In genomic region chr12:26271889-26272492, GRCh38 we compare ENCODE assay signal across 9 cellular contexts.
DNase-seq lines count a peak whose midpoint lies in the region; ATAC-seq and TF ChIP-seq lines count a peak whose summit lies in the region.
"Had no signal": no experiment of that assay in that cellular context is flagged by ENCODE, and none has a peak within 500 bp of the region (broad histone marks: within the 10 kb centered on the region; RNA-seq: fewer than 3 reads in every experiment).

No MANE protein-coding gene starts in this region.

- TF ChIP-seq EP300 in upper lobe of left lung (IDR thresholded peaks at IDR 0.05), result no peak

- no peak for TF ChIP-seq POLR2A in breast epithelium (IDR thresholded peaks at IDR 0.05)
- TF ChIP-seq POLR2A in upper lobe of left lung (IDR thresholded peaks at IDR 0.05), result no peak
- no peak for TF ChIP-seq POLR2A in GM18505 (IDR thresholded peaks at IDR 0.05; ENCODE audit: borderline replicate concordance, extremely low read depth, insufficient read depth, insufficient read length)

- POLR2A ChIA-PET in activated CD4-positive, alpha-beta T cell treated with anti-CD3 and anti-CD28 coated beads for 36 hours (lab: Charles Lee), result no interaction called here

- H3K27me3 ChIP-seq in breast epithelium, result no peaks in the 10 kb centered on the region
- H3K27me3 ChIP-seq in lung (ENCODE audit: control insufficient read depth, insufficient read depth), result no peaks in the 10 kb centered on the region
- H3K27me3 ChIP-seq in upper lobe of left lung, result no peaks in the 10 kb centered on the region
- no peaks in the 10 kb centered on the region; the same call in 1 of the 2 replicates for H3K27me3 ChIP-seq in H7 (ENCODE audit: control insufficient read depth, insufficient read depth, low read length)
- no peaks in the 10 kb centered on the region for H3K27me3 ChIP-seq in effector memory CD4-positive, alpha-beta T cell (replicated peaks; ENCODE audit: control insufficient read depth, insufficient read depth, low read length, poor library complexity, severe bottlenecking)

- peaks cover 26% of the 10 kb centered on the region for H3K4me1 Mint-ChIP-seq in activated CD4-positive, alpha-beta T cell treated with anti-CD3 and anti-CD28 coated beads for 36 hours

- peak; percentile 54 for DNase-seq in activated CD4-positive, alpha-beta T cell treated with anti-CD3 and anti-CD28 coated beads for 36 hours
- DNase-seq in activated CD4-positive, alpha-beta T cell treated with anti-CD3 and anti-CD28 coated beads for 4 hours, result no peak
- DNase-seq in breast epithelium (ENCODE audit: low spot score in 2 of 2) (peak; percentile 76 to 77), lung (ENCODE audit: low spot score) (peak; percentile 42), upper lobe of left lung (peak; percentile 50 to 92), H7 (no peak)
- DNase-seq in effector memory CD4-positive, alpha-beta T cell, result no peak
- DNase-seq: AML-193 had no signal

- H3K9me3 ChIP-seq in breast epithelium (no peaks in the 10 kb centered on the region), lung (ENCODE audit: control insufficient read depth in 2 of 2, insufficient read depth in 1 of 2, low read length in 1 of 2) (no peaks in the 10 kb centered on the region), upper lobe of left lung (no peaks in the 10 kb centered on the region)
- H3K9me3 ChIP-seq in effector memory CD4-positive, alpha-beta T cell (ENCODE audit: control insufficient read depth, low read length), result no peaks in the 10 kb centered on the region

- no peak for ATAC-seq in activated CD4-positive, alpha-beta T cell treated with anti-CD3 and anti-CD28 coated beads for 36 hours
- no peak for ATAC-seq in lung (ENCODE audit: insufficient read depth, low FRiP score)
- peak in 1 of 2 donors; percentile 18 for ATAC-seq in upper lobe of left lung (ENCODE audit: low FRiP score in 2 of 2)
- no peak for ATAC-seq in GM18505 (IDR thresholded peaks at IDR 0.05; ENCODE audit: unreplicated experiment)

- TF ChIP-seq CTCF in breast epithelium (IDR thresholded peaks at IDR 0.05) (no peak), lung (IDR thresholded peaks at IDR 0.05; ENCODE audit: control extremely low read depth, extremely low read depth) (no peak), upper lobe of left lung (IDR thresholded peaks at IDR 0.05) (no peak)

- intact Hi-C loops in activated CD4-positive, alpha-beta T cell treated with anti-CD3 and anti-CD28 coated beads for 36 hours (cut with DNase I, micrococcal nuclease), result no loop called here
- intact Hi-C loops in breast epithelium (cut with DNase I; ENCODE audit: low total_unique reads), result no loop called here

- H3K27ac ChIP-seq in breast epithelium (peak overlapping the region; percentile 85 to 96), lung (ENCODE audit: low read depth in 1 of 2, low read length in 1 of 2) (no peak overlapping the region), upper lobe of left lung (no peak overlapping the region)
- H3K27ac ChIP-seq in effector memory CD4-positive, alpha-beta T cell (ENCODE audit: insufficient read depth, low read length, poor library complexity, severe bottlenecking), result no peak overlapping the region

- peaks cover 8% of the 10 kb centered on the region for H3K27me3 Mint-ChIP-seq in activated CD4-positive, alpha-beta T cell treated with anti-CD3 and anti-CD28 coated beads for 36 hours

- H3K4me3 ChIP-seq in breast epithelium (peak overlapping the region in 1 of 3 donors; percentile 2), lung (no peak overlapping the region), upper lobe of left lung (no peak overlapping the region), H7 (ENCODE audit: insufficient read depth, low read depth, low read length) (no peak overlapping the region)
- no peak overlapping the region for H3K4me3 ChIP-seq in effector memory CD4-positive, alpha-beta T cell (ENCODE audit: insufficient read depth, low read depth, low read length, poor library complexity, severe bottlenecking)

- CTCF ChIA-PET in activated CD4-positive, alpha-beta T cell treated with anti-CD3 and anti-CD28 coated beads for 36 hours (lab: Charles Lee), result no interaction called here

- no peak overlapping the region for H3K4me3 Mint-ChIP-seq in activated CD4-positive, alpha-beta T cell treated with anti-CD3 and anti-CD28 coated beads for 36 hours

- no peaks in the 10 kb centered on the region for H3K9me3 Mint-ChIP-seq in activated CD4-positive, alpha-beta T cell treated with anti-CD3 and anti-CD28 coated beads for 36 hours (ENCODE audit: low read depth)

- H3K4me1 ChIP-seq in breast epithelium, result peaks cover 10 to 14% of the 10 kb centered on the region in 2 donors
- peaks cover 12 to 17% of the 10 kb centered on the region in 2 donors for H3K4me1 ChIP-seq in lung (ENCODE audit: control insufficient read depth in 2 of 2, insufficient read depth in 2 of 2, low read length in 2 of 2)
- peaks cover 22 to 31% (median 25%) of the 10 kb centered on the region in 4 donors for H3K4me1 ChIP-seq in upper lobe of left lung
- H3K4me1 ChIP-seq in effector memory CD4-positive, alpha-beta T cell (ENCODE audit: control insufficient read depth, insufficient read depth, low read length, poor library complexity, severe bottlenecking), result no peaks in the 10 kb centered on the region

- 60 to 70% methylated on average over 14 of the region's 14 CpGs for WGBS in lung, 2 donors
- WGBS in upper lobe of left lung, 2 donors, result 52 to 78% methylated on average over 8 to 14 of the region's 14 CpGs

- H3K27ac Mint-ChIP-seq in activated CD4-positive, alpha-beta T cell treated with anti-CD3 and anti-CD28 coated beads for 36 hours, result no peak overlapping the region

- H3K36me3 Mint-ChIP-seq in activated CD4-positive, alpha-beta T cell treated with anti-CD3 and anti-CD28 coated beads for 36 hours (ENCODE audit: low read depth), result no peaks in the 10 kb centered on the region

- H3K36me3 ChIP-seq in breast epithelium, result no peaks in the 10 kb centered on the region
- no peaks in the 10 kb centered on the region for H3K36me3 ChIP-seq in lung (ENCODE audit: control insufficient read depth in 2 of 2, insufficient read depth in 2 of 2, low read length in 2 of 2)
- no peaks in the 10 kb centered on the region for H3K36me3 ChIP-seq in upper lobe of left lung
- no peaks in the 10 kb centered on the region for H3K36me3 ChIP-seq in H7 (replicated peaks; ENCODE audit: control insufficient read depth, insufficient read depth, low read length)
- no peaks in the 10 kb centered on the region for H3K36me3 ChIP-seq in effector memory CD4-positive, alpha-beta T cell (ENCODE audit: control insufficient read depth, insufficient read depth, low read length)

Comparison
In these comparisons a context has a peak if more than half of its experiments do, and no peak if none do; other contexts are left out.
1. DNase-seq: peak in activated CD4-positive, alpha-beta T cell treated with anti-CD3 and anti-CD28 coated beads for 36 hours (single experiment), breast epithelium (2 of 2), lung (single experiment) and upper lobe of left lung (2 of 2); none in activated CD4-positive, alpha-beta T cell treated with anti-CD3 and anti-CD28 coated beads for 4 hours (0 of 2), H7 (single experiment) and effector memory CD4-positive, alpha-beta T cell (0 of 3).
2. H3K27ac ChIP-seq: peak in breast epithelium (2 of 2); none in lung (0 of 2), upper lobe of left lung (0 of 4) and effector memory CD4-positive, alpha-beta T cell (single experiment).